In the genomic region with DNA sequence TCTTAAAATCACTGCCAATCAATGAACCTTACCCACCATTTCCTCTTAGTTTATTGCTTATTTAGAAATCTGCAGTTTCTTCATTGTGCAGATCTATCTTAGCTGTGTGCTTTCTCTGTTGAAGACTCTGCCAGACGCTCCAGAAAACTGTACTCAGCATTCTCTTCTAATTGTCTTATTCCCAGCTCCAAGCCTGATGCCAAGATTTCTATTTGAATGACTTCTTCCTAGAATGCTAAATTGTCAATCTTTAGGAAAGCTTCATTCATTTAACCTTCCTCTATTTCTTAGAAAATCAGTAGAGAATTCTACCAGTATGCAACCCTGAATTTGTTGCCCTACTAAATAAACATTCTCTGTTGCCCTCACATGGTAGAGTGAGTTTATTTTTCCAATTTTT, we compare ENCODE assay signal across 38 cellular contexts.
"Had no signal": no experiment of that assay in that cellular context is flagged by ENCODE, and none has a peak within 500 bp of the region (broad histone marks: within the 10 kb centered on the region; RNA-seq: fewer than 3 reads in every experiment).

No MANE protein-coding gene starts in this region.

- H3K36me3 ChIP-seq: adrenal gland, ascending aorta, brain microvascular endothelial cell, breast epithelium, cardiac muscle cell had no signal

- H3K27ac ChIP-seq: adrenal gland, ascending aorta, body of pancreas, brain microvascular endothelial cell, breast epithelium, cardiac muscle cell had no signal

- H3K27me3 Mint-ChIP-seq: activated naive CD4-positive, alpha-beta T cell treated with anti-CD3 and anti-CD28 coated beads, Interleukin-2, amount 10 ng/mL, durations not matched to agents 7 days and 5 days; activated naive CD4-positive, alpha-beta T cell treated with anti-CD3 and anti-CD28 coated beads, Interleukin-2, amount 50 U/mL, for 24 hours; activated naive CD8-positive, alpha-beta T cell; activated naive CD8-positive, alpha-beta T cell treated with anti-CD3 and anti-CD28 coated beads for 36 hours; activated naive CD8-positive, alpha-beta T cell treated with anti-CD3 and anti-CD28 coated beads, Interleukin-2, amount 10 ng/mL, durations not matched to agents 7 days and 5 days; activated naive CD8-positive, alpha-beta T cell treated with anti-CD3 and anti-CD28 coated beads, Interleukin-2, amount 50 U/mL, for 24 hours; activated T-cell treated with anti-CD3 and anti-CD28 coated beads, Interleukin-2, amount 50 U/mL, for 24 hours; activated T-helper 17 cell treated with anti-CD3 and anti-CD28 coated beads, Interleukin-2, amount 50 U/mL, for 72 hours; brain; central memory CD8-positive, alpha-beta T cell had no signal

- H3K9me3 Mint-ChIP-seq: activated naive CD4-positive, alpha-beta T cell treated with anti-CD3 and anti-CD28 coated beads, Interleukin-2, amount 10 ng/mL, durations not matched to agents 7 days and 5 days; activated naive CD8-positive, alpha-beta T cell treated with anti-CD3 and anti-CD28 coated beads, Interleukin-2, amount 50 U/mL, for 24 hours; activated T-helper 1 cell treated with anti-CD3 and anti-CD28 coated beads, Interleukin-12 subunit alpha, Interleukin-12 subunit beta, Interleukin-2, Interleukin-4 antibody, amounts not matched to agents 30 ng/mL and 10 ng/mL and 1 ng/mL, durations not matched to agents 14 hours and 24 hours and 36 hours; brain; central memory CD8-positive, alpha-beta T cell had no signal

- H3K27ac Mint-ChIP-seq: activated naive CD4-positive, alpha-beta T cell treated with anti-CD3 and anti-CD28 coated beads for 36 hours; activated naive CD4-positive, alpha-beta T cell treated with anti-CD3 and anti-CD28 coated beads, Interleukin-2, amount 10 ng/mL, durations not matched to agents 7 days and 5 days; activated naive CD4-positive, alpha-beta T cell treated with anti-CD3 and anti-CD28 coated beads, Interleukin-2, amount 50 U/mL, for 24 hours; activated naive CD4-positive, alpha-beta T cell treated with anti-CD3 and anti-CD28 coated beads, Interleukin-2, amount 50 U/mL, for 72 hours; activated naive CD8-positive, alpha-beta T cell; activated naive CD8-positive, alpha-beta T cell treated with anti-CD3 and anti-CD28 coated beads for 36 hours; activated naive CD8-positive, alpha-beta T cell treated with anti-CD3 and anti-CD28 coated beads, Interleukin-2, amount 10 ng/mL, durations not matched to agents 7 days and 5 days; activated naive CD8-positive, alpha-beta T cell treated with anti-CD3 and anti-CD28 coated beads, Interleukin-2, amount 50 U/mL, for 24 hours; activated T-cell treated with anti-CD3 and anti-CD28 coated beads, Interleukin-2, amount 50 U/mL, for 24 hours; activated T-cell treated with anti-CD3 and anti-CD28 coated beads, Interleukin-2, amount 50 U/mL, for 72 hours; activated T-helper 1 cell treated with anti-CD3 and anti-CD28 coated beads, Interleukin-12 subunit alpha, Interleukin-12 subunit beta, Interleukin-2, Interleukin-4 antibody, amounts not matched to agents 30 ng/mL and 10 ng/mL and 1 ng/mL, durations not matched to agents 14 hours and 24 hours and 36 hours; activated T-helper 17 cell treated with anti-CD3 and anti-CD28 coated beads, Interleukin-2, amount 50 U/mL, for 72 hours; activated T-helper 2 cell treated with anti-CD3 and anti-CD28 coated beads, Interferon-gamma antibody, Interleukin-2, Interleukin-4, amounts not matched to agents 10 μg/mL and 5 μg/mL and 100 μg/mL, durations not matched to agents 14 hours and 24 hours and 36 hours had no signal

- DNase-seq: activated effector memory CD4-positive, alpha-beta T cell treated with anti-CD3 and anti-CD28 coated beads, Interleukin-2, amount 50 U/mL, for 16 hours; activated effector memory CD4-positive, alpha-beta T cell treated with Interleukin-2 at 50 U/mL for 16 hours; activated gamma-delta T cell; activated gamma-delta T cell treated with Interleukin-2 at 50 U/mL for 16 hours; activated naive CD4-positive, alpha-beta T cell; activated naive CD4-positive, alpha-beta T cell treated with anti-CD3 and anti-CD28 coated beads for 36 hours; activated naive CD4-positive, alpha-beta T cell treated with anti-CD3 and anti-CD28 coated beads, Interleukin-2, amount 10 ng/mL, durations not matched to agents 7 days and 5 days; activated naive CD4-positive, alpha-beta T cell treated with anti-CD3 and anti-CD28 coated beads, Interleukin-2, amount 50 U/mL, for 16 hours; activated naive CD4-positive, alpha-beta T cell treated with Interleukin-2 at 50 U/mL for 16 hours; activated naive CD8-positive, alpha-beta T cell treated with anti-CD3 and anti-CD28 coated beads for 36 hours; activated naive CD8-positive, alpha-beta T cell treated with anti-CD3 and anti-CD28 coated beads, Interleukin-2, amount 10 ng/mL, durations not matched to agents 7 days and 5 days; activated naive CD8-positive, alpha-beta T cell treated with anti-CD3 and anti-CD28 coated beads, Interleukin-2, amount 50 U/mL, for 24 hours; activated T-cell treated with anti-CD3 and anti-CD28 coated beads, Interleukin-2, amount 50 U/mL, for 1 hour; activated T-cell treated with anti-CD3 and anti-CD28 coated beads, Interleukin-2, amount 50 U/mL, for 24 hours; activated T-cell treated with anti-CD3 and anti-CD28 coated beads, Interleukin-2, amount 50 U/mL, for 4 hours; activated T-cell treated with anti-CD3 and anti-CD28 coated beads, Interleukin-2, amount 50 U/mL, for 48 hours; activated T-cell treated with anti-CD3 and anti-CD28 coated beads, Interleukin-2, amount 50 U/mL, for 72 hours; amniotic stem cell; amygdala; anterior cingulate cortex; aorta; body of pancreas; brain microvascular endothelial cell; caudate nucleus; central memory CD4-positive, alpha-beta T cell; cerebellar nuclear complex had no signal

- H3K4me3 ChIP-seq: adrenal gland, ascending aorta, body of pancreas, breast epithelium, cardiac muscle cell had no signal

- ATAC-seq: activated naive CD4-positive, alpha-beta T cell treated with anti-CD3 and anti-CD28 coated beads, Interleukin-2, amount 50 U/mL, for 72 hours; activated naive CD8-positive, alpha-beta T cell treated with anti-CD3 and anti-CD28 coated beads, Interleukin-2, amount 50 U/mL, for 24 hours; activated T-cell treated with anti-CD3 and anti-CD28 coated beads, Interleukin-2, amount 50 U/mL, for 4 hours; activated T-cell treated with anti-CD3 and anti-CD28 coated beads, Interleukin-2, amount 50 U/mL, for 72 hours; activated T-helper 17 cell treated with anti-CD3 and anti-CD28 coated beads, Interleukin-2, amount 50 U/mL, for 72 hours; body of pancreas had no signal

- H3K9me3 ChIP-seq: adrenal gland, ascending aorta, body of pancreas, breast epithelium had no signal

- H3K36me3 Mint-ChIP-seq: activated naive CD4-positive, alpha-beta T cell treated with anti-CD3 and anti-CD28 coated beads, Interleukin-2, amount 10 ng/mL, durations not matched to agents 7 days and 5 days; activated naive CD4-positive, alpha-beta T cell treated with anti-CD3 and anti-CD28 coated beads, Interleukin-2, amount 50 U/mL, for 24 hours; activated naive CD4-positive, alpha-beta T cell treated with anti-CD3 and anti-CD28 coated beads, Interleukin-2, amount 50 U/mL, for 72 hours; activated naive CD8-positive, alpha-beta T cell; activated naive CD8-positive, alpha-beta T cell treated with anti-CD3 and anti-CD28 coated beads for 36 hours; activated naive CD8-positive, alpha-beta T cell treated with anti-CD3 and anti-CD28 coated beads, Interleukin-2, amount 10 ng/mL, durations not matched to agents 7 days and 5 days; brain had no signal

- H3K4me1 Mint-ChIP-seq: activated naive CD4-positive, alpha-beta T cell treated with anti-CD3 and anti-CD28 coated beads, Interleukin-2, amount 10 ng/mL, durations not matched to agents 7 days and 5 days; activated naive CD4-positive, alpha-beta T cell treated with anti-CD3 and anti-CD28 coated beads, Interleukin-2, amount 50 U/mL, for 24 hours; activated naive CD8-positive, alpha-beta T cell treated with anti-CD3 and anti-CD28 coated beads for 36 hours; activated naive CD8-positive, alpha-beta T cell treated with anti-CD3 and anti-CD28 coated beads, Interleukin-2, amount 10 ng/mL, durations not matched to agents 7 days and 5 days; activated naive CD8-positive, alpha-beta T cell treated with anti-CD3 and anti-CD28 coated beads, Interleukin-2, amount 50 U/mL, for 24 hours; activated T-helper 17 cell treated with anti-CD3 and anti-CD28 coated beads, Interleukin-2, amount 50 U/mL, for 72 hours; central memory CD8-positive, alpha-beta T cell had no signal

- H3K27me3 ChIP-seq: adrenal gland, ascending aorta, body of pancreas, brain microvascular endothelial cell, breast epithelium, cardiac muscle cell had no signal

- H3K4me3 Mint-ChIP-seq: activated naive CD4-positive, alpha-beta T cell treated with anti-CD3 and anti-CD28 coated beads for 36 hours; activated naive CD4-positive, alpha-beta T cell treated with anti-CD3 and anti-CD28 coated beads, Interleukin-2, amount 10 ng/mL, durations not matched to agents 7 days and 5 days; activated naive CD4-positive, alpha-beta T cell treated with anti-CD3 and anti-CD28 coated beads, Interleukin-2, amount 50 U/mL, for 24 hours; activated naive CD8-positive, alpha-beta T cell; activated naive CD8-positive, alpha-beta T cell treated with anti-CD3 and anti-CD28 coated beads for 36 hours; activated naive CD8-positive, alpha-beta T cell treated with anti-CD3 and anti-CD28 coated beads, Interleukin-2, amount 10 ng/mL, durations not matched to agents 7 days and 5 days; activated naive CD8-positive, alpha-beta T cell treated with anti-CD3 and anti-CD28 coated beads, Interleukin-2, amount 50 U/mL, for 24 hours; activated T-cell treated with anti-CD3 and anti-CD28 coated beads, Interleukin-2, amount 50 U/mL, for 24 hours; activated T-cell treated with anti-CD3 and anti-CD28 coated beads, Interleukin-2, amount 50 U/mL, for 4 hours; activated T-cell treated with anti-CD3 and anti-CD28 coated beads, Interleukin-2, amount 50 U/mL, for 72 hours; activated T-helper 1 cell treated with anti-CD3 and anti-CD28 coated beads, Interleukin-12 subunit alpha, Interleukin-12 subunit beta, Interleukin-2, Interleukin-4 antibody, amounts not matched to agents 30 ng/mL and 10 ng/mL and 1 ng/mL, durations not matched to agents 14 hours and 24 hours and 36 hours; activated T-helper 17 cell treated with anti-CD3 and anti-CD28 coated beads, Interleukin-2, amount 50 U/mL, for 72 hours; brain; central memory CD8-positive, alpha-beta T cell had no signal
